Comparison of ENCODE assay signal across 14 cellular contexts in the genomic region with DNA sequence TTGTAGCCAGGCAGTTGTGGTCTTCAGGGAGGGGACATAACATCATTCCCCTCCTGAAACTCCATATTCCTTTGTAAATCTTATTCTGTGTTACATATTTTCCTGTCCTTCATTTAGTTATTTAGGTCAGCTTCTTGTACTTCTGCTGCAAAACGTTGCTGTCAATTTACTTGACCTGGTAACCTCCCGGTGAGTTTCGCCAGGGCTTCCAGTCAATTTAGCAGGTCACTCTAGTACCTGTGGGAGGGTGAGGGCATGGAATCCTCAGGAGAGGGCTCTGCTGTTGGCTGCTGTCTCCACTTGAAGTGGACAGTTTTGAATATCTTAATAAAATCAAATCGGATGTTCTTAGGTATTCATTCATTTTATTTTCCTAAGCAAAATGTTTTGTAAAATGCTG.
"Had no signal": no experiment of that assay in that cellular context is flagged by ENCODE, and none has a peak within 500 bp of the region (broad histone marks: within the 10 kb centered on the region; RNA-seq: fewer than 3 reads in every experiment).

No MANE protein-coding gene starts in this region.

- H3K36me3 ChIP-seq: prostate gland, thoracic aorta, vagina had no signal

- DNase-seq: activated CD4-positive, alpha-beta memory T cell treated with anti-CD3 and anti-CD28 coated beads for 36 hours; activated effector memory CD4-positive, alpha-beta T cell treated with anti-CD3 and anti-CD28 coated beads, Interleukin-2, amount 50 U/mL, for 16 hours; activated T-cell treated with anti-CD3 and anti-CD28 coated beads, Interleukin-2, amount 50 U/mL, for 4 hours; heart right ventricle; islet precursor cell; nucleus accumbens; stimulated activated CD4-positive, alpha-beta T cell treated with anti-CD3 and anti-CD28 coated beads, Interleukin-2, amount 100 ng/mL, for 48 hours; stimulated activated CD8-positive, alpha-beta memory T cell treated with anti-CD3 and anti-CD28 coated beads, Interleukin-4, amount 100 ng/mL, for 48 hours; stimulated activated naive CD8-positive, alpha-beta T cell treated with anti-CD3 and anti-CD28 coated beads, Interleukin-15, Interleukin-2, amounts not matched to agents 100 U/mL and 50 U/mL, for 24 hours; T1000 had no signal

- H3K9me3 Mint-ChIP-seq: activated CD4-positive, alpha-beta memory T cell treated with anti-CD3 and anti-CD28 coated beads for 36 hours; activated T-cell treated with anti-CD3 and anti-CD28 coated beads, Interleukin-2, amount 50 U/mL, for 4 hours had no signal

- H3K4me3 Mint-ChIP-seq: activated CD4-positive, alpha-beta memory T cell treated with anti-CD3 and anti-CD28 coated beads for 36 hours; activated naive CD8-positive, alpha-beta T cell; activated T-cell treated with anti-CD3 and anti-CD28 coated beads, Interleukin-2, amount 50 U/mL, for 4 hours had no signal

- H3K27me3 ChIP-seq: heart right ventricle, vagina had no signal

- H3K27ac Mint-ChIP-seq: activated CD4-positive, alpha-beta memory T cell treated with anti-CD3 and anti-CD28 coated beads for 36 hours; activated naive CD8-positive, alpha-beta T cell had no signal

- H3K9me3 ChIP-seq: heart right ventricle, prostate gland, thoracic aorta, vagina had no signal

- H3K27me3 Mint-ChIP-seq: activated CD4-positive, alpha-beta memory T cell treated with anti-CD3 and anti-CD28 coated beads for 36 hours; activated naive CD8-positive, alpha-beta T cell had no signal

- H3K4me3 ChIP-seq: heart right ventricle, prostate gland, vagina had no signal

- H3K27ac ChIP-seq: prostate gland, vagina had no signal

- ATAC-seq: activated T-cell treated with anti-CD3 and anti-CD28 coated beads, Interleukin-2, amount 50 U/mL, for 4 hours; heart right ventricle; stimulated activated naive CD8-positive, alpha-beta T cell treated with anti-CD3 and anti-CD28 coated beads, Interleukin-15, Interleukin-2, amounts not matched to agents 100 U/mL and 50 U/mL, for 24 hours had no signal
